In the genomic region with DNA sequence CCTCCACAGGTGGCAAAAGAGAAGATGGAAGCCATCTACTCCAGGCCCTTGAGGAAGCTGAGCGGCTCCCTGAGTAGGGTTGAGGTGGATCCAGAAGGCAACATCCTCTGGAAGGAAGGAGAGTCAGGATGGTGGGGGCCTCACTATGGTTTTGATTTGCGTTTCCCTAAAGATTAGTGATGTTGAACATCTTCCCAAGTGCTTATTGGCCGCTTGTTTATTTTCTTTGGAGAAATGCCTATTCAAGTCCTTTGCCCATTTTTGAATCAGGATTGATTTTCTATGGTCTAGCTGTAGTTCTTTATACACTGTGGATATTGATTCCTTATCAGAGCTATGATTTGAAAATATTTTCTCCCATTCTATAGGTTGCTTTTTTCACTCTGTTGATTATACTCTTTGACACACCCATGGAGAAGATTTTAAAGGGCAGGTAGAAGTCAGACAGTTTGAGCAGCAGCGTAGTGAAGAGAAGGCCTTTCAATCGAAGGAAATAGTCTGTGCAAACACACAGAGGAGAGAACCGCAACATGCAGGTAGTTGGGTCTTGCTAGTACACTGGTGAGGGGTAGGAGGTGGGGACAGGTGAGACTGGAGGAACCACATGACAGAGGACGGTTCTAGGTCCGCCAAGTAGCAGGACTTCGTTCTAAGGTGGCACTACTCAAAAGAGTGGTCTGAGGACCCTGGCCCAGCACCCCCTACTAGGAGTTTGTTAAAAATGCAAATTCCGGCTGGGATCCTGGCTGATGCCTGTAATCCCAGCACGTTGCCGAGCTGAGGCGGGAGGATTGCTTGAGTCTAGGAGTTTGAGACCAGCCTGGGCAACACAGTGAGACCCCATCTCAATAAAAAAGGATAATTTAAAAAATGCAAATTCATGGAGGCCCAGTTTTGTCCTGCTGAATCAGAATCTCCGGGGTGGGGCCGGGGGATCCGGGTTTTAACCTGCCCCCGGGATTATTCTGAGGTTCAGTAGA, we compare ENCODE assay signal across 8 cellular contexts. TPM values are rescaled to one million over a fixed set of nuclear protein-coding genes. Genes with fewer than 3 reads are reported as not detected.
DNase-seq lines count a peak whose midpoint lies in the region; ATAC-seq and TF ChIP-seq lines count a peak whose summit lies in the region.

No MANE protein-coding gene starts in this region.

- no peak for DNase-seq in AG04449 (ENCODE audit: low read depth, low spot score)
- peak; percentile 11 to 60 for DNase-seq in cardiac fibroblast (ENCODE audit: low read depth in 2 of 2)
- DNase-seq in mucosa of descending colon: peak in 1 of 3 donors; percentile 41
- DNase-seq in H4 (ENCODE audit: low spot score): no peak
- no peak for DNase-seq in iPS-NIHi11 (ENCODE audit: low spot score)

- H3K4me3 ChIP-seq in AG04449 (ENCODE audit: low read depth, low read length) (peak overlapping the region; percentile 64), cardiac fibroblast (replicated peaks in 1 of 2; ENCODE audit: low read depth in 2 of 2, low read length in 2 of 2) (peak overlapping the region; percentile 44 to 60), mucosa of descending colon (peak overlapping the region; percentile 20)

- peak overlapping the region; percentile 25 to 83 (median 59) for H3K27ac Mint-ChIP-seq in IgD-negative memory B cell

- H3K9me3 ChIP-seq in mucosa of descending colon: no peaks in the 10 kb centered on the region

- ATAC-seq in mucosa of descending colon (no peak), HG02970 (IDR thresholded peaks at IDR 0.05; ENCODE audit: low FRiP score, unreplicated experiment) (no peak), HG03469 (IDR thresholded peaks at IDR 0.05; ENCODE audit: unreplicated experiment) (no peak)

- H3K4me1 Mint-ChIP-seq in IgD-negative memory B cell: peaks cover 18 to 33% (median 20%) of the 10 kb centered on the region in 3 donors

- H3K4me3 Mint-ChIP-seq in IgD-negative memory B cell: peak overlapping the region; percentile 71 to 89 (median 87)

- POLR2A ChIA-PET in AG04449 (lab: Yijun Ruan, JAX): interaction anchor here (0.7 kb wide), 1 partner anchor 58 kb away, joined by 3 read pairs; no protein-coding TSS in a partner anchor

- CTCF ChIA-PET in AG04449 (lab: Yijun Ruan, JAX): interaction anchor here (0.9 to 25.6 kb wide), 11 partner anchors 9 to 305 kb away, joined by 3 to 634 read pairs (median 4); a partner anchor contains a TSS

- H3K36me3 Mint-ChIP-seq in IgD-negative memory B cell: no peaks in the 10 kb centered on the region

- intact Hi-C loops in mucosa of descending colon (cut with DNase I, micrococcal nuclease): loop anchor here (5.0 to 10.0 kb wide), 2 partner anchors 82 to 250 kb away; no protein-coding TSS in a partner anchor

- no peaks in the 10 kb centered on the region for H3K36me3 ChIP-seq in mucosa of descending colon (ENCODE audit: low read depth)

- no peaks in the 10 kb centered on the region for H3K9me3 Mint-ChIP-seq in IgD-negative memory B cell

- no peaks in the 10 kb centered on the region for H3K27me3 Mint-ChIP-seq in IgD-negative memory B cell

- peaks cover 14% of the 10 kb centered on the region for H3K4me1 ChIP-seq in mucosa of descending colon (ENCODE audit: low read depth)

- no peak for TF ChIP-seq CTCF in AG04449 (IDR thresholded peaks at IDR 0.05; ENCODE audit: insufficient read depth, low read length, missing control alignments)
- no peak for TF ChIP-seq CTCF in cardiac fibroblast (IDR thresholded peaks at IDR 0.05; ENCODE audit: low read depth, low read length)
- TF ChIP-seq CTCF in mucosa of descending colon (IDR thresholded peaks at IDR 0.05): no peak

RNA-seq across cellular contexts. Expression of a gene that starts 58.9 kb away (rescaled TPM):
- polyA plus RNA-seq in IgD-negative memory B cell: 261 TPM
- 100 to 1,000 TPM; 115 to 149 (median 137) TPM for total RNA-seq in mucosa of descending colon
- total RNA-seq in H4 (2014; rRNA removed; shearing (Covaris generic)): 31.3 and 47.7 TPM in 2 replicates

Comparison
In these comparisons a context has a peak if more than half of its experiments do, and no peak if none do; other contexts are left out.
1. DNase-seq: peak in cardiac fibroblast (2 of 2); none in AG04449 (single experiment), H4 (single experiment) and iPS-NIHi11 (single experiment).
2. Peak in every context shown above with its lines, with median percentiles within 50 percentile points of each other: H3K4me3 ChIP-seq.